18 cellular contexts compared by ENCODE assay signal in the genomic region with DNA sequence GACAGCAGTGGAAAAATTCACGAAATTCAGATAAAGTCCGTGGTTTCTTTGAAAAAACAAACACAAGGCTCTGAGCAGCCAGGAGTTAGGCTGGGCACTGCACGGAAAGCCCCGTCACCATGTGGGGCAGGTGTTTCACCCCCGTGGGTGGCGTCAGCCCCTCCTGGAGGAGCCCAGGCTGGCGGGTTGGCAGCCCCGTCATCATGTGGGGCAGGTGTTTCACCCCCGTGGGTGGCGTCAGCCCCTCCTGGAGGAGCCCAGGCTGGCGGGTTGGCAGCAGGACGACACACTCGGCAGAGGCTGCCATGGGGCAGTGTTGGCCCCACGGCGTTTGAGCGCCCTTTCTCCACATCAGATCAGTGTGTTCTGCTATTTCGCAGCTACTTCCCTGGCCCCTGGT. TPM values are rescaled to one million over a fixed set of nuclear protein-coding genes. Genes with fewer than 3 reads are reported as not detected.
"Had no signal": no experiment of that assay in that cellular context is flagged by ENCODE, and none has a peak within 500 bp of the region (broad histone marks: within the 10 kb centered on the region; RNA-seq: fewer than 3 reads in every experiment).

No MANE protein-coding gene starts in this region.

- DNase-seq: activated CD4-positive, alpha-beta T cell treated with anti-CD3 and anti-CD28 coated beads for 1 hour; activated CD4-positive, alpha-beta T cell treated with anti-CD3 and anti-CD28 coated beads, Interleukin-2, amount 50 U/mL, for 48 hours; activated naive CD4-positive, alpha-beta T cell treated with anti-CD3 and anti-CD28 coated beads for 36 hours; mesendoderm; sigmoid colon; stimulated activated CD4-positive, alpha-beta T cell treated with anti-CD3 and anti-CD28 coated beads, Interleukin-4, amount 100 ng/mL, for 24 hours; SW 1271; WERI-Rb-1 had no signal

- H3K9me3 Mint-ChIP-seq: activated naive CD4-positive, alpha-beta T cell treated with anti-CD3 and anti-CD28 coated beads for 36 hours; naive thymus-derived CD8-positive, alpha-beta T cell; stimulated activated effector memory CD8-positive, alpha-beta T cell treated with anti-CD3 and anti-CD28 coated beads, Interleukin-12 subunit alpha, Interleukin-12 subunit beta, amount 100 ng/mL, for 72 hours had no signal

- H3K27me3 Mint-ChIP-seq: naive thymus-derived CD8-positive, alpha-beta T cell had no signal

- H3K27ac Mint-ChIP-seq: activated naive CD4-positive, alpha-beta T cell treated with anti-CD3 and anti-CD28 coated beads for 36 hours; stimulated activated effector memory CD8-positive, alpha-beta T cell treated with anti-CD3 and anti-CD28 coated beads, Interleukin-12 subunit alpha, Interleukin-12 subunit beta, amount 100 ng/mL, for 72 hours had no signal

- H3K36me3 ChIP-seq: WERI-Rb-1 had no signal

- ATAC-seq: naive thymus-derived CD8-positive, alpha-beta T cell; pancreas; stimulated activated effector memory CD8-positive, alpha-beta T cell treated with anti-CD3 and anti-CD28 coated beads, Interleukin-12 subunit alpha, Interleukin-12 subunit beta, amount 100 ng/mL, for 72 hours had no signal

- H3K9me3 ChIP-seq: pancreas, sigmoid colon, thoracic aorta, upper lobe of left lung had no signal

- H3K27ac ChIP-seq: coronary artery, heart left ventricle, neutrophil, pancreas, sigmoid colon, thoracic aorta, upper lobe of left lung, WERI-Rb-1 had no signal

- H3K4me3 Mint-ChIP-seq: activated naive CD4-positive, alpha-beta T cell treated with anti-CD3 and anti-CD28 coated beads for 36 hours; naive thymus-derived CD8-positive, alpha-beta T cell; stimulated activated effector memory CD8-positive, alpha-beta T cell treated with anti-CD3 and anti-CD28 coated beads, Interleukin-12 subunit alpha, Interleukin-12 subunit beta, amount 100 ng/mL, for 72 hours had no signal

- H3K4me1 Mint-ChIP-seq: stimulated activated effector memory CD8-positive, alpha-beta T cell treated with anti-CD3 and anti-CD28 coated beads, Interleukin-12 subunit alpha, Interleukin-12 subunit beta, amount 100 ng/mL, for 72 hours had no signal

- H3K4me1 ChIP-seq: heart left ventricle, pancreas, sigmoid colon, upper lobe of left lung had no signal

- H3K4me3 ChIP-seq: coronary artery, heart left ventricle, pancreas, sigmoid colon, thoracic aorta, upper lobe of left lung had no signal

- H3K27me3 ChIP-seq: heart left ventricle, neutrophil, pancreas, sigmoid colon, upper lobe of left lung had no signal

RNA-seq across cellular contexts. Expression of a gene that starts 39.8 kb away (rescaled TPM):
- total RNA-seq: activated naive CD4-positive, alpha-beta T cell treated with anti-CD3 and anti-CD28 coated beads for 36 hours; liver; naive thymus-derived CD8-positive, alpha-beta T cell; sigmoid colon; T-helper 2 cell treated with Interferon-gamma antibody and Interleukin-4, amounts not matched to agents 100 ng/mL and 5 ng/mL, for 36 hours had no signal
